8 cellular contexts compared by ENCODE assay signal in genomic region chr17:7440823-7441174, GRCh38. TPM values are rescaled to one million over a fixed set of nuclear protein-coding genes. Genes with fewer than 3 reads are reported as not detected.
DNase-seq lines count a peak whose midpoint lies in the region; ATAC-seq and TF ChIP-seq lines count a peak whose summit lies in the region.

No MANE protein-coding gene starts in this region.

- DNase-seq in DMS 273 treated with DMSO at 0.1 percent for 48 hours (lab: John Stamatoyannopoulos, UW) (peak; percentile 9), M059J (ENCODE audit: low read depth) (peak; percentile 53), MCF 10A (ENCODE audit: unreplicated experiment) (peak; percentile 58), myocyte (ENCODE audit: low read depth) (peak; percentile 87), tibial artery (no peak), NCI-H524 treated with DMSO at 0.1 percent for 48 hours (lab: John Stamatoyannopoulos, UW) (no peak)

- no peaks in the 10 kb centered on the region for H3K9me3 Mint-ChIP-seq in MCF 10A (ENCODE audit: unreplicated experiment)

- H3K27ac Mint-ChIP-seq in MCF 10A (ENCODE audit: low read depth, unreplicated experiment) = no peak overlapping the region

- peak overlapping the region; percentile 38 for H3K4me3 Mint-ChIP-seq in MCF 10A (ENCODE audit: unreplicated experiment)

- H3K4me1 ChIP-seq in tibial artery = peaks cover 5 to 67% (median 55%) of the 10 kb centered on the region in 4 donors

- peaks cover 4% of the 10 kb centered on the region for H3K36me3 Mint-ChIP-seq in MCF 10A (ENCODE audit: insufficient read depth, unreplicated experiment)

- TF ChIP-seq CTCF in MCF 10A (IDR thresholded peaks at IDR 0.05; ENCODE audit: unreplicated experiment) = peak; percentile 10
- no peak for TF ChIP-seq CTCF in tibial artery (IDR thresholded peaks at IDR 0.05)

- no peaks in the 10 kb centered on the region for H3K9me3 ChIP-seq in tibial artery

- no peaks in the 10 kb centered on the region for H3K36me3 ChIP-seq in tibial artery

- ATAC-seq in GM19397 (IDR thresholded peaks at IDR 0.05; ENCODE audit: unreplicated experiment) (no peak), GM18502 (IDR thresholded peaks at IDR 0.05; ENCODE audit: poor library complexity, unreplicated experiment) (no peak)

- POLR2A ChIA-PET in MCF 10A (lab: Yijun Ruan, JAX) = interaction anchor here (0.7 to 8.9 kb wide), 10 partner anchors 9 to 120 kb away, joined by 3 to 115 read pairs (median 4); partner anchors contain the start of genes POLR2A, TMEM256 and ZBTB4

- no peak overlapping the region for H3K27ac ChIP-seq in tibial artery

- intact Hi-C loops in MCF 10A (cut with micrococcal nuclease) (no loop called here), tibial artery (cut with DNase I; ENCODE audit: low total_unique reads) (no loop called here)

- H3K4me3 ChIP-seq in tibial artery = peak overlapping the region in 1 of 2 donors; percentile 29

- CTCF ChIA-PET in MCF 10A (lab: Yijun Ruan, JAX) = interaction anchor here (0.9 to 2.3 kb wide), 3 partner anchors 52 to 210 kb away, joined by 3 to 14 read pairs (median 3); partner anchors contain the start of gene TNFSF13

- H3K4me1 Mint-ChIP-seq in MCF 10A (ENCODE audit: insufficient read depth, unreplicated experiment) = peaks cover 23% of the 10 kb centered on the region

- H3K27me3 ChIP-seq in tibial artery = peaks cover 5 to 50% of the 10 kb centered on the region in 2 donors

- H3K27me3 Mint-ChIP-seq in MCF 10A (ENCODE audit: insufficient read depth, unreplicated experiment) = no peaks in the 10 kb centered on the region

- no TSS peak for BruUV-seq in MCF 10A (replicated peaks; lab: Mats Ljungman, UMichigan)

RNA-seq across cellular contexts. Expression of gene FGF11, which starts 1.5 kb away (rescaled TPM):
- 3.7 and 5.0 TPM in 2 replicates for total RNA-seq in M059J (2014; rRNA removed; shearing (Covaris generic))
- total RNA-seq in MCF 10A (2022) (0.84 and 2.1 TPM in 2 replicates), myocyte (41.7 and 89.9 TPM in 2 replicates)
- 56.4 TPM for polyA plus RNA-seq in myocyte (2012)

RNA-seq across cellular contexts. Expression of gene CHRNB1, which starts 4.1 kb away (rescaled TPM):
- 10.7 and 16.6 TPM in 2 replicates for total RNA-seq in M059J (2014; rRNA removed; shearing (Covaris generic))
- total RNA-seq in MCF 10A (2022) (3.3 and 7.8 TPM in 2 replicates), myocyte (213 and 222 TPM in 2 replicates)
- polyA plus RNA-seq in myocyte (2012) = 107 TPM

RNA-seq across cellular contexts. Expression of gene TMEM102, which starts 5.6 kb away (rescaled TPM):
- 5.3 and 10.0 TPM in 2 replicates for total RNA-seq in M059J (2014; rRNA removed; shearing (Covaris generic))
- 6.1 and 6.3 TPM in 2 replicates for total RNA-seq in MCF 10A (2022)
- total RNA-seq in myocyte = 0.13 and 0.21 TPM in 2 replicates
- polyA plus RNA-seq in myocyte (2012) = 2.9 TPM

RNA-seq across cellular contexts. Expression of gene SPEM3, which starts 12.1 kb away (rescaled TPM):
- total RNA-seq in M059J (2014; rRNA removed; shearing (Covaris generic)) = not detected in 2 replicates
- total RNA-seq in MCF 10A (2022) = not detected in 2 replicates
- not detected in 2 replicates for total RNA-seq in myocyte
- polyA plus RNA-seq in myocyte (2012) = 0.14 TPM

RNA-seq across cellular contexts. Expression of gene SPEM2, which starts 15.4 kb away (rescaled TPM):
- total RNA-seq in M059J (2014; rRNA removed; shearing (Covaris generic)) = not detected in 2 replicates
- total RNA-seq in MCF 10A (2022) = not detected in 2 replicates
- not detected in 2 replicates for total RNA-seq in myocyte
- polyA plus RNA-seq in myocyte (2012) = 0.08 TPM

Comparison
In these comparisons a context has a peak if more than half of its experiments do, and no peak if none do; other contexts are left out.
1. DNase-seq: peak in DMS 273 treated with DMSO at 0.1 percent for 48 hours (single experiment), M059J (single experiment), MCF 10A (single experiment) and myocyte (single experiment); none in tibial artery (0 of 2) and NCI-H524 treated with DMSO at 0.1 percent for 48 hours (single experiment).
2. RNA of gene CHRNB1, which starts 4.1 kb away (total RNA-seq): 213 to 222 TPM in myocyte; 10.7 to 16.6 TPM in M059J and 3.3 to 7.8 TPM in MCF 10A; every median in the first group is over 10 times any median in the second.